In genomic region chr11:68690671-68691401, GRCh38 we compare ENCODE assay signal across 15 cellular contexts. TPM values are rescaled to one million over a fixed set of nuclear protein-coding genes. Genes with fewer than 3 reads are reported as not detected.
DNase-seq lines count a peak whose midpoint lies in the region; ATAC-seq, FAIRE-seq and TF ChIP-seq lines count a peak whose summit lies in the region.
"Had no signal": no experiment of that assay in that cellular context is flagged by ENCODE, and none has a peak within 500 bp of the region (broad histone marks: within the 10 kb centered on the region; RNA-seq: fewer than 3 reads in every experiment).

No MANE protein-coding gene starts in this region.

- no peak for TF ChIP-seq EP300 in HepG2 (IDR thresholded peaks at IDR 0.05; ENCODE audit: low read depth in 2 of 2, low read length in 2 of 2)
- no peak for TF ChIP-seq EP300 in HepG2 (CRISPR knock-in tag; IDR thresholded peaks at IDR 0.05; ENCODE audit: borderline replicate concordance)

- H3K9me3 ChIP-seq in HepG2 (ENCODE audit: low read length) (no peaks in the 10 kb centered on the region), right lobe of liver (no peaks in the 10 kb centered on the region), OCI-LY7 (ENCODE audit: low read length) (no peaks in the 10 kb centered on the region)
- H3K9me3 ChIP-seq: body of pancreas had no signal

- H2AFZ ChIP-seq in HepG2 (ENCODE audit: low read length) (no peak overlapping the region), OCI-LY7 (ENCODE audit: low read length) (no peak overlapping the region)

- no peaks in the 10 kb centered on the region for H3K36me3 ChIP-seq in HepG2 (replicated peaks in 1 of 2; ENCODE audit: control insufficient read depth in 1 of 2, insufficient read depth in 2 of 2, low read length in 2 of 2)
- no peaks in the 10 kb centered on the region for H3K36me3 ChIP-seq in right lobe of liver
- no peaks in the 10 kb centered on the region for H3K36me3 ChIP-seq in OCI-LY7 (ENCODE audit: insufficient read depth, low read length)
- H3K36me3 ChIP-seq in brain microvascular endothelial cell (replicated peaks) = no peaks in the 10 kb centered on the region
- H3K36me3 ChIP-seq: esophagus muscularis mucosa had no signal

- no peak for FAIRE-seq in HepG2 (lab: Jason Lieb, UNC)
- FAIRE-seq: keratinocyte had no signal

- no peak for TF ChIP-seq POLR2A in HepG2 (IDR thresholded peaks at IDR 0.05; ENCODE audit: insufficient read depth in 1 of 2, low read depth in 2 of 2, low read length in 2 of 2)
- no peak for TF ChIP-seq POLR2A in right lobe of liver (IDR thresholded peaks at IDR 0.05)

- H3K9me2 ChIP-seq in OCI-LY7 (ENCODE audit: insufficient read depth, low read length) = no peaks in the 10 kb centered on the region

- no peak for ATAC-seq in HepG2
- ATAC-seq in right lobe of liver = no peak
- peak; percentile 65 for ATAC-seq in stimulated activated naive CD8-positive, alpha-beta T cell treated with anti-CD3 and anti-CD28 coated beads, Interleukin-15, Interleukin-2, amounts not matched to agents 100 U/mL and 50 U/mL, for 24 hours
- no peak for ATAC-seq in stimulated activated memory B cell treated with anti-CD40 and anti-IgM and Interleukin-4, amounts not matched to agents 10 μg/mL and 1 μg/mL and 100 μg/mL, for 72 hours
- ATAC-seq: body of pancreas had no signal

- CTCF ChIA-PET in HepG2 (lab: Yijun Ruan, JAX; ENCODE audit: low intra/inter-chr PET ratio, low total read pairs) = no interaction called here
- CTCF ChIA-PET in OCI-LY7 (lab: Charles Lee; ENCODE audit: unreplicated experiment) = no interaction called here

- no peaks in the 10 kb centered on the region for H3K36me3 Mint-ChIP-seq in stimulated activated memory B cell treated with anti-CD40 and anti-IgM and Interleukin-4, amounts not matched to agents 10 μg/mL and 1 μg/mL and 100 μg/mL, for 72 hours

- 54% methylated on average over 16 of the region's 16 CpGs for WGBS in HepG2 (ENCODE audit: low lambda C conversion rate)
- 56% methylated on average over 11 of the region's 16 CpGs for WGBS in right lobe of liver (ENCODE audit: insufficient coverage, low coverage, low lambda C conversion rate, missing lambda C conversion rate)

- no peak for TF ChIP-seq CTCF in HepG2 (CRISPR knock-in tag; IDR thresholded peaks at IDR 0.05)
- TF ChIP-seq CTCF in right lobe of liver (IDR thresholded peaks at IDR 0.05) = no peak
- peak; percentile 62 for TF ChIP-seq CTCF in OCI-LY7 (conservative IDR thresholded peaks at IDR 0.05; ENCODE audit: low read length)
- TF ChIP-seq CTCF in brain microvascular endothelial cell (IDR thresholded peaks at IDR 0.05; ENCODE audit: low read depth, low read length, missing control alignments) = peak; percentile 16

- TF ChIP-seq RAD21 in HepG2 (CRISPR knock-in tag; IDR thresholded peaks at IDR 0.05) = no peak

- peaks cover 89% of the 10 kb centered on the region for H3K27me3 Mint-ChIP-seq in stimulated activated memory B cell treated with anti-CD40 and anti-IgM and Interleukin-4, amounts not matched to agents 10 μg/mL and 1 μg/mL and 100 μg/mL, for 72 hours

- H4K20me1 ChIP-seq in HepG2 (ENCODE audit: insufficient read depth, low read length) = no peaks in the 10 kb centered on the region
- no peaks in the 10 kb centered on the region for H4K20me1 ChIP-seq in OCI-LY7 (ENCODE audit: insufficient read depth, low read length)

- H3K4me1 ChIP-seq in HepG2 (ENCODE audit: insufficient read depth, low read length) = peaks cover 8% of the 10 kb centered on the region; the same call in 1 of the 2 replicates
- H3K4me1 ChIP-seq in right lobe of liver = no peaks in the 10 kb centered on the region
- H3K4me1 ChIP-seq in OCI-LY7 (ENCODE audit: insufficient read depth, low read length, poor library complexity, severe bottlenecking) = no peaks in the 10 kb centered on the region
- H3K4me1 ChIP-seq: body of pancreas, esophagus muscularis mucosa had no signal

- H3K27me3 ChIP-seq in HepG2 (ENCODE audit: control insufficient read depth in 1 of 2, insufficient read depth in 2 of 2, low read length in 2 of 2) (peaks cover 8 to 53% of the 10 kb centered on the region in 2 experiments), right lobe of liver (no peaks in the 10 kb centered on the region), brain microvascular endothelial cell (replicated peaks) (peaks cover 33% of the 10 kb centered on the region)
- H3K27me3 ChIP-seq: body of pancreas had no signal

- POLR2A ChIA-PET in HepG2 (lab: Yijun Ruan, JAX) (no interaction called here), OCI-LY7 (lab: Charles Lee) (no interaction called here)

- no peak overlapping the region for H3K27ac ChIP-seq in HepG2 (ENCODE audit: extremely low read length, insufficient read depth, low read length)
- no peak overlapping the region for H3K27ac ChIP-seq in right lobe of liver
- no peak overlapping the region for H3K27ac ChIP-seq in OCI-LY7 (ENCODE audit: low read depth, low read length, poor library complexity, severe bottlenecking)
- H3K27ac ChIP-seq in brain microvascular endothelial cell = no peak overlapping the region
- H3K27ac ChIP-seq: body of pancreas, C4-2B, esophagus muscularis mucosa, RWPE1 had no signal

- no peak overlapping the region for H3K4me3 Mint-ChIP-seq in stimulated activated memory B cell treated with anti-CD40 and anti-IgM and Interleukin-4, amounts not matched to agents 10 μg/mL and 1 μg/mL and 100 μg/mL, for 72 hours

- H3K4me1 Mint-ChIP-seq in stimulated activated memory B cell treated with anti-CD40 and anti-IgM and Interleukin-4, amounts not matched to agents 10 μg/mL and 1 μg/mL and 100 μg/mL, for 72 hours = no peaks in the 10 kb centered on the region

- no peaks in the 10 kb centered on the region for H3K9me3 Mint-ChIP-seq in stimulated activated memory B cell treated with anti-CD40 and anti-IgM and Interleukin-4, amounts not matched to agents 10 μg/mL and 1 μg/mL and 100 μg/mL, for 72 hours

- BruUV-seq in HepG2 (replicated peaks; lab: Mats Ljungman, UMichigan) = no TSS peak
- BruUV-seq in OCI-LY7 (replicated peaks; lab: Mats Ljungman, UMichigan) = no TSS peak

- DNase-seq in HepG2 (ENCODE audit: low spot score) = no peak
- DNase-seq in right lobe of liver = no peak
- no peak for DNase-seq in OCI-LY7 (ENCODE audit: low spot score)
- DNase-seq in brain microvascular endothelial cell = no peak
- peak; percentile 27 for DNase-seq in stimulated activated naive CD8-positive, alpha-beta T cell treated with anti-CD3 and anti-CD28 coated beads, Interleukin-15, Interleukin-2, amounts not matched to agents 100 U/mL and 50 U/mL, for 24 hours
- no peak for DNase-seq in inferior parietal cortex (ENCODE audit: extremely low spot score)
- DNase-seq in pons (ENCODE audit: low spot score) = no peak
- DNase-seq: activated CD4-positive, CD25-positive, alpha-beta regulatory T cell treated with anti-CD3 and anti-CD28 coated beads, Interleukin-2, amount 50 U/mL, for 72 hours; body of pancreas; NCI-H187 treated with DMSO at 0.1 percent for 48 hours had no signal

- H3K79me2 ChIP-seq in HepG2 (ENCODE audit: insufficient read depth, low read length) = no peaks in the 10 kb centered on the region
- no peaks in the 10 kb centered on the region for H3K79me2 ChIP-seq in OCI-LY7 (ENCODE audit: insufficient read depth, low read depth, low read length)

- no peak overlapping the region for H3K9ac ChIP-seq in HepG2 (ENCODE audit: insufficient read depth, low read depth, low read length)

- no peak overlapping the region for H3K27ac Mint-ChIP-seq in stimulated activated memory B cell treated with anti-CD40 and anti-IgM and Interleukin-4, amounts not matched to agents 10 μg/mL and 1 μg/mL and 100 μg/mL, for 72 hours

- H3K4me2 ChIP-seq in HepG2 (ENCODE audit: low read depth, low read length) (no peak overlapping the region), OCI-LY7 (ENCODE audit: low read length) (no peak overlapping the region)

- H3K4me3 ChIP-seq in HepG2 (replicated peaks in 1 of 3; ENCODE audit: insufficient read depth in 1 of 3, low read depth in 2 of 3, low read length in 3 of 3) (no peak overlapping the region), right lobe of liver (no peak overlapping the region), OCI-LY7 (ENCODE audit: low read depth, low read length, poor library complexity, severe bottlenecking) (no peak overlapping the region), brain microvascular endothelial cell (ENCODE audit: low read depth, low read length) (no peak overlapping the region)
- H3K4me3 ChIP-seq: body of pancreas, esophagus muscularis mucosa had no signal

- in situ Hi-C loops in HepG2 (cut with HindIII; ENCODE audit: extremely low pct_ligation_motif_present, low pct_unique_long_range_greater_than_20kb) = no loop called here
- in situ Hi-C loops in brain microvascular endothelial cell (cut with HindIII; ENCODE audit: low pct_ligation_motif_present, low sequenced_read_pairs) = no loop called here

- intact Hi-C loops in HepG2 (cut with micrococcal nuclease; ENCODE audit: unreplicated experiment) = no loop called here
- intact Hi-C loops in right lobe of liver (cut with DNase I) = no loop called here
- intact Hi-C loops in OCI-LY7 (cut with micrococcal nuclease; ENCODE audit: unreplicated experiment) = no loop called here

RNA-seq across cellular contexts. Expression of gene GAL, which starts 6.5 kb away (rescaled TPM):
- total RNA-seq in HepG2 (2016; rRNA removed; fragmentation: Illumina TruSeq; extraction: Trizol) (not detected in 2 replicates), right lobe of liver (under 1 TPM in 1 of 6 experiments, not detected in 5; 0.49 TPM), OCI-LY7 (2022) (not detected in 2 replicates)
- not detected in 2 replicates for total RNA-seq in HepG2 (2016; cell fraction: cytosol; rRNA removed; fragmentation: Illumina TruSeq; extraction: Trizol; ENCODE audit: low read depth)
- total RNA-seq in HepG2 (2016; cell fraction: insoluble cytoplasmic fraction; rRNA removed; fragmentation: Illumina TruSeq; extraction: Trizol) = not detected in 2 replicates
- not detected in 2 replicates for total RNA-seq in HepG2 (2016; cell fraction: membrane; rRNA removed; fragmentation: Illumina TruSeq; extraction: Trizol)
- not detected in 2 replicates for total RNA-seq in HepG2 (2016; cell fraction: nucleus; rRNA removed; fragmentation: Illumina TruSeq; extraction: Trizol)
- not detected in 2 replicates for polyA plus RNA-seq in HepG2 (2011; rRNA removed)
- polyA plus RNA-seq in HepG2 (2011; cell fraction: cytosol; rRNA removed) = not detected in 2 replicates
- polyA plus RNA-seq in HepG2 (2011; cell fraction: nucleus; rRNA removed) = not detected in 2 replicates
- polyA plus RNA-seq in HepG2 (2012) = not detected in 2 replicates
- polyA plus RNA-seq in HepG2 (2016; cell fraction: cytosol; fragmentation: Illumina TruSeq; extraction: Trizol; ENCODE audit: low read depth) = not detected in 2 replicates
- not detected in 2 replicates for polyA plus RNA-seq in HepG2 (2016; cell fraction: insoluble cytoplasmic fraction; fragmentation: Illumina TruSeq; extraction: Trizol; ENCODE audit: low read depth)
- not detected in 2 replicates for polyA plus RNA-seq in HepG2 (2016; cell fraction: membrane; fragmentation: Illumina TruSeq; extraction: Trizol; ENCODE audit: low read depth)
- polyA plus RNA-seq in HepG2 (2016; cell fraction: nucleus; fragmentation: Illumina TruSeq; extraction: Trizol; ENCODE audit: insufficient read depth, low read depth) = not detected in 2 replicates
- polyA minus RNA-seq in HepG2 (2011; rRNA and poly(A)+ RNA removed; ENCODE audit: low replicate concordance) = 53.8 TPM in 1 of 2 replicates, not detected in the other
- polyA minus RNA-seq in HepG2 (2011; cell fraction: cytosol; rRNA and poly(A)+ RNA removed) = not detected in 2 replicates
- not detected in 2 replicates for polyA minus RNA-seq in HepG2 (2011; cell fraction: nucleus; rRNA and poly(A)+ RNA removed)
- not detected in 2 replicates for total RNA-seq in OCI-LY7 (2014; rRNA removed; shearing (Covaris generic))

Comparison
In these comparisons a context has a peak if more than half of its experiments do, and no peak if none do; other contexts are left out.
1. CTCF ChIP-seq: peak in OCI-LY7 (single experiment) and brain microvascular endothelial cell (single experiment); none in HepG2 (single experiment) and right lobe of liver (0 of 4).